In genomic region chr17:36683387-36683786, GRCh38 we compare ENCODE assay signal across 36 cellular contexts.
"Had no signal": no experiment of that assay in that cellular context is flagged by ENCODE, and none has a peak within 500 bp of the region (broad histone marks: within the 10 kb centered on the region; RNA-seq: fewer than 3 reads in every experiment).

No MANE protein-coding gene starts in this region.

- H3K4me3 Mint-ChIP-seq: activated B cell treated with CpG ODN at 0.5 μM for 24 hours; activated CD8-positive, alpha-beta memory T cell treated with anti-CD3 and anti-CD28 coated beads, Interleukin-2, amount 10 ng/mL, durations not matched to agents 7 days and 5 days; activated CD8-positive, alpha-beta T cell treated with anti-CD3 and anti-CD28 coated beads, Interleukin-2, amount 10 ng/mL, durations not matched to agents 7 days and 5 days; activated naive CD4-positive, alpha-beta T cell treated with anti-CD3 and anti-CD28 coated beads, Interleukin-2, amount 10 ng/mL, durations not matched to agents 7 days and 5 days; activated naive CD8-positive, alpha-beta T cell treated with anti-CD3 and anti-CD28 coated beads, Interleukin-2, amount 10 ng/mL, durations not matched to agents 7 days and 5 days; activated T-helper 1 cell treated with anti-CD3 and anti-CD28 coated beads, Interleukin-12 subunit alpha, Interleukin-12 subunit beta, Interleukin-2, Interleukin-4 antibody, amounts not matched to agents 30 ng/mL and 10 ng/mL and 1 ng/mL, durations not matched to agents 14 hours and 24 hours and 36 hours; brain; dendritic cell treated with granulocyte-macrophage colony-stimulating factor and Interleukin-4, amounts not matched to agents 40 ng/mL and 50 ng/mL, for 4 days; T-helper 17 cell; T-helper 2 cell treated with Interferon-gamma antibody and Interleukin-4, amounts not matched to agents 5 μg/mL and 100 μg/mL, for 36 hours had no signal

- H3K9me3 ChIP-seq: ascending aorta, breast epithelium, esophagus muscularis mucosa, gastrocnemius medialis, heart left ventricle had no signal

- H3K4me1 Mint-ChIP-seq: activated B cell treated with CpG ODN at 0.5 μM for 24 hours; activated CD8-positive, alpha-beta memory T cell treated with anti-CD3 and anti-CD28 coated beads, Interleukin-2, amount 10 ng/mL, durations not matched to agents 7 days and 5 days had no signal

- H3K27me3 Mint-ChIP-seq: dendritic cell treated with granulocyte-macrophage colony-stimulating factor and Interleukin-4, amounts not matched to agents 40 ng/mL and 50 ng/mL, for 4 days had no signal

- H3K36me3 Mint-ChIP-seq: activated CD8-positive, alpha-beta memory T cell treated with anti-CD3 and anti-CD28 coated beads, Interleukin-2, amount 10 ng/mL, durations not matched to agents 7 days and 5 days; activated naive CD4-positive, alpha-beta T cell treated with anti-CD3 and anti-CD28 coated beads, Interleukin-2, amount 10 ng/mL, durations not matched to agents 7 days and 5 days; activated naive CD4-positive, alpha-beta T cell treated with anti-CD3 and anti-CD28 coated beads, Interleukin-2, amount 50 U/mL, for 72 hours; activated naive CD8-positive, alpha-beta T cell treated with anti-CD3 and anti-CD28 coated beads, Interleukin-2, amount 10 ng/mL, durations not matched to agents 7 days and 5 days; brain had no signal

- H3K27me3 ChIP-seq: ascending aorta, cardiac muscle cell, dorsolateral prefrontal cortex had no signal

- H3K36me3 ChIP-seq: ascending aorta, breast epithelium, cardiac muscle cell, esophagus muscularis mucosa, gastrocnemius medialis, heart left ventricle, WERI-Rb-1 had no signal

- H3K4me3 ChIP-seq: ascending aorta, breast epithelium, cardiac muscle cell, coronary artery, dorsolateral prefrontal cortex, esophagus muscularis mucosa, gastrocnemius medialis, heart left ventricle had no signal

- DNase-seq: activated B cell treated with CpG ODN at 0.5 μM for 24 hours; activated CD4-positive, alpha-beta T cell treated with anti-CD3 and anti-CD28 coated beads for 48 hours; activated CD4-positive, alpha-beta T cell treated with anti-CD3 and anti-CD28 coated beads, Interleukin-2, amount 50 U/mL, for 1 hour; activated CD4-positive, alpha-beta T cell treated with anti-CD3 and anti-CD28 coated beads, Interleukin-2, amount 50 U/mL, for 48 hours; activated CD8-positive, alpha-beta memory T cell treated with anti-CD3 and anti-CD28 coated beads, Interleukin-2, amount 10 ng/mL, durations not matched to agents 7 days and 5 days; activated CD8-positive, alpha-beta memory T cell treated with anti-CD3 and anti-CD28 coated beads, Interleukin-2, amount 50 U/mL, for 4 hours; activated CD8-positive, alpha-beta T cell treated with anti-CD3 and anti-CD28 coated beads, Interleukin-2, amount 10 ng/mL, durations not matched to agents 7 days and 5 days; activated effector memory CD4-positive, alpha-beta T cell treated with anti-CD3 and anti-CD28 coated beads, Interleukin-2, amount 50 U/mL, for 16 hours; activated naive CD4-positive, alpha-beta T cell treated with anti-CD3 and anti-CD28 coated beads, Interleukin-2, amount 10 ng/mL, durations not matched to agents 7 days and 5 days; activated naive CD8-positive, alpha-beta T cell treated with anti-CD3 and anti-CD28 coated beads, Interleukin-2, amount 10 ng/mL, durations not matched to agents 7 days and 5 days; activated T-cell treated with anti-CD3 and anti-CD28 coated beads, Interleukin-2, amount 50 U/mL, for 1 hour; activated T-cell treated with anti-CD3 and anti-CD28 coated beads, Interleukin-2, amount 50 U/mL, for 48 hours; central memory CD4-positive, alpha-beta T cell; cerebellar nuclear complex; dorsolateral prefrontal cortex; effector memory CD4-positive, alpha-beta T cell; erythroblast; foreskin keratinocyte; gastrocnemius medialis; glutamatergic neuron; heart left ventricle; T-helper 17 cell; T1000; WERI-Rb-1 had no signal

- H3K9me3 Mint-ChIP-seq: activated B cell treated with CpG ODN at 0.5 μM for 24 hours; activated naive CD4-positive, alpha-beta T cell treated with anti-CD3 and anti-CD28 coated beads, Interleukin-2, amount 10 ng/mL, durations not matched to agents 7 days and 5 days; activated naive CD4-positive, alpha-beta T cell treated with anti-CD3 and anti-CD28 coated beads, Interleukin-2, amount 50 U/mL, for 72 hours; activated naive CD8-positive, alpha-beta T cell treated with anti-CD3 and anti-CD28 coated beads, Interleukin-2, amount 10 ng/mL, durations not matched to agents 7 days and 5 days; activated T-helper 1 cell treated with anti-CD3 and anti-CD28 coated beads, Interleukin-12 subunit alpha, Interleukin-12 subunit beta, Interleukin-2, Interleukin-4 antibody, amounts not matched to agents 30 ng/mL and 10 ng/mL and 1 ng/mL, durations not matched to agents 14 hours and 24 hours and 36 hours; activated T-helper 2 cell treated with anti-CD3 and anti-CD28 coated beads, Interferon-gamma antibody, Interleukin-2, Interleukin-4, amounts not matched to agents 10 μg/mL and 5 μg/mL and 100 μg/mL, durations not matched to agents 14 hours and 24 hours and 36 hours; brain; dendritic cell treated with granulocyte-macrophage colony-stimulating factor and Interleukin-4, amounts not matched to agents 40 ng/mL and 50 ng/mL, for 4 days; T-helper 2 cell treated with Interferon-gamma antibody and Interleukin-4, amounts not matched to agents 5 μg/mL and 100 μg/mL, for 36 hours had no signal

- ATAC-seq: activated CD4-positive, CD25-positive, alpha-beta regulatory T cell treated with anti-CD3 and anti-CD28 coated beads, Interleukin-2, amount 50 U/mL, for 24 hours; activated CD8-positive, alpha-beta memory T cell treated with anti-CD3 and anti-CD28 coated beads, Interleukin-2, amount 10 ng/mL, durations not matched to agents 7 days and 5 days; activated CD8-positive, alpha-beta T cell treated with anti-CD3 and anti-CD28 coated beads, Interleukin-2, amount 10 ng/mL, durations not matched to agents 7 days and 5 days; activated naive CD4-positive, alpha-beta T cell treated with anti-CD3 and anti-CD28 coated beads, Interleukin-2, amount 50 U/mL, for 72 hours; foreskin keratinocyte; gastrocnemius medialis; heart left ventricle; T-helper 17 cell had no signal

- H3K27ac ChIP-seq: ascending aorta, breast epithelium, cardiac muscle cell, coronary artery, dorsolateral prefrontal cortex, esophagus muscularis mucosa, foreskin keratinocyte, gastrocnemius medialis, heart left ventricle, WERI-Rb-1 had no signal

- H3K4me1 ChIP-seq: ascending aorta, breast epithelium, esophagus muscularis mucosa, foreskin keratinocyte, gastrocnemius medialis, heart left ventricle had no signal

- H3K27ac Mint-ChIP-seq: activated B cell treated with CpG ODN at 0.5 μM for 24 hours; activated CD8-positive, alpha-beta memory T cell treated with anti-CD3 and anti-CD28 coated beads, Interleukin-2, amount 10 ng/mL, durations not matched to agents 7 days and 5 days; activated CD8-positive, alpha-beta T cell treated with anti-CD3 and anti-CD28 coated beads, Interleukin-2, amount 10 ng/mL, durations not matched to agents 7 days and 5 days; activated naive CD4-positive, alpha-beta T cell treated with anti-CD3 and anti-CD28 coated beads, Interleukin-2, amount 10 ng/mL, durations not matched to agents 7 days and 5 days; activated naive CD8-positive, alpha-beta T cell treated with anti-CD3 and anti-CD28 coated beads, Interleukin-2, amount 10 ng/mL, durations not matched to agents 7 days and 5 days; activated T-helper 1 cell treated with anti-CD3 and anti-CD28 coated beads, Interleukin-12 subunit alpha, Interleukin-12 subunit beta, Interleukin-2, Interleukin-4 antibody, amounts not matched to agents 30 ng/mL and 10 ng/mL and 1 ng/mL, durations not matched to agents 14 hours and 24 hours and 36 hours; activated T-helper 2 cell treated with anti-CD3 and anti-CD28 coated beads, Interferon-gamma antibody, Interleukin-2, Interleukin-4, amounts not matched to agents 10 μg/mL and 5 μg/mL and 100 μg/mL, durations not matched to agents 14 hours and 24 hours and 36 hours; brain; dendritic cell treated with granulocyte-macrophage colony-stimulating factor and Interleukin-4, amounts not matched to agents 40 ng/mL and 50 ng/mL, for 4 days; T-helper 17 cell; T-helper 2 cell treated with Interferon-gamma antibody and Interleukin-4, amounts not matched to agents 5 μg/mL and 100 μg/mL, for 36 hours had no signal
